In genomic region chr6:33204165-33204414, GRCh38 we compare ENCODE assay signal across 9 cellular contexts. TPM values are rescaled to one million over a fixed set of nuclear protein-coding genes. Genes with fewer than 3 reads are reported as not detected.
DNase-seq lines count a peak whose midpoint lies in the region; ATAC-seq and TF ChIP-seq lines count a peak whose summit lies in the region.
"Had no signal": no experiment of that assay in that cellular context is flagged by ENCODE, and none has a peak within 500 bp of the region (broad histone marks: within the 10 kb centered on the region; RNA-seq: fewer than 3 reads in every experiment).

No MANE protein-coding gene starts in this region.

- intact Hi-C loops in Calu3 (cut with micrococcal nuclease; ENCODE audit: unreplicated experiment) (no loop called here), lower leg skin (cut with DNase I; ENCODE audit: low total_unique reads) (no loop called here)

- no peak overlapping the region for H3K9ac ChIP-seq in endodermal cell (ENCODE audit: extremely low read depth, low read length, poor library complexity, severe bottlenecking)
- H3K9ac ChIP-seq in parathyroid adenoma: no peak overlapping the region

- TF ChIP-seq POLR2A in Peyer's patch (IDR thresholded peaks at IDR 0.05): no peak
- TF ChIP-seq POLR2A in lower leg skin (IDR thresholded peaks at IDR 0.05): no peak

- ATAC-seq in GM18868 (IDR thresholded peaks at IDR 0.05; ENCODE audit: unreplicated experiment): no peak

- H3K27me3 ChIP-seq in Peyer's patch (no peaks in the 10 kb centered on the region), endodermal cell (ENCODE audit: control insufficient read depth, insufficient read depth, low read length, poor library complexity, severe bottlenecking) (no peaks in the 10 kb centered on the region), parathyroid adenoma (ENCODE audit: control insufficient read depth, insufficient read depth, low read length) (no peaks in the 10 kb centered on the region)

- H3K36me3 ChIP-seq in Peyer's patch (peaks cover 0 to 19% (median 0%) of the 10 kb centered on the region in 3 donors), endodermal cell (ENCODE audit: control insufficient read depth, insufficient read depth, low read length) (peaks cover 23% of the 10 kb centered on the region), parathyroid adenoma (ENCODE audit: control insufficient read depth, insufficient read depth, low read length) (no peaks in the 10 kb centered on the region)

- H3K27ac Mint-ChIP-seq in Calu3 (ENCODE audit: unreplicated experiment) (peak overlapping the region; percentile 48), endodermal cell (peak overlapping the region; percentile 37)

- BruUV-seq in Calu3 (replicated peaks; lab: Mats Ljungman, UMichigan): no TSS peak

- H3K4me3 ChIP-seq in Peyer's patch: peak overlapping the region in 3 of 4 donors; percentile 74 to 84 (median 84)
- H3K4me3 ChIP-seq in endodermal cell (ENCODE audit: low read length): no peak overlapping the region
- peak overlapping the region; percentile 95 for H3K4me3 ChIP-seq in parathyroid adenoma (ENCODE audit: low read depth, low read length)
- no peak overlapping the region for H3K4me3 ChIP-seq in lower leg skin (ENCODE audit: low read depth, poor library complexity, severe bottlenecking)

- H3K4me2 ChIP-seq in parathyroid adenoma (ENCODE audit: low read length): peak overlapping the region; percentile 97

- peaks cover 92% of the 10 kb centered on the region for H3K36me3 Mint-ChIP-seq in Calu3 (ENCODE audit: insufficient read depth, unreplicated experiment)
- H3K36me3 Mint-ChIP-seq in endodermal cell (ENCODE audit: low read depth): peaks cover 24% of the 10 kb centered on the region

- H3K27ac ChIP-seq in Peyer's patch (peak overlapping the region; percentile 72 to 84 (median 77)), endodermal cell (ENCODE audit: low read depth, low read length) (peak overlapping the region; percentile 44), parathyroid adenoma (peak overlapping the region; percentile 95)

- H3K4me1 ChIP-seq in Peyer's patch (peaks cover 0 to 52% (median 27%) of the 10 kb centered on the region in 4 donors), endodermal cell (ENCODE audit: control insufficient read depth, insufficient read depth, low read length) (peaks cover 10% of the 10 kb centered on the region), parathyroid adenoma (peaks cover 27% of the 10 kb centered on the region)

- CTCF ChIA-PET in Calu3 (lab: Charles Lee): interaction anchor here (0.6 to 1.5 kb wide), 3 partner anchors 170 to 251 kb away, joined by 3 read pairs; partner anchors contain the start of gene HLA-DMA

- peaks cover 36% of the 10 kb centered on the region for H3K79me2 ChIP-seq in parathyroid adenoma

- H3K9me3 ChIP-seq in Peyer's patch (no peaks in the 10 kb centered on the region), endodermal cell (ENCODE audit: control insufficient read depth, low read length) (no peaks in the 10 kb centered on the region), parathyroid adenoma (ENCODE audit: control insufficient read depth, low read length) (no peaks in the 10 kb centered on the region)

- H3K9me3 Mint-ChIP-seq in Calu3 (ENCODE audit: low read depth, unreplicated experiment) (no peaks in the 10 kb centered on the region), endodermal cell (no peaks in the 10 kb centered on the region)

- peak overlapping the region; percentile 97 for H3K4me3 Mint-ChIP-seq in Calu3 (ENCODE audit: low read depth, unreplicated experiment)
- H3K4me3 Mint-ChIP-seq in endodermal cell: peak overlapping the region; percentile 96

- H3K27me3 Mint-ChIP-seq in Calu3 (ENCODE audit: unreplicated experiment) (no peaks in the 10 kb centered on the region), endodermal cell (ENCODE audit: insufficient read depth) (peaks cover 23% of the 10 kb centered on the region)

- peak overlapping the region; percentile 94 for H2AFZ ChIP-seq in parathyroid adenoma

- DNase-seq in Calu3 (no peak), Peyer's patch (no peak), endodermal cell (peak; percentile 50), NCI-H2107 treated with DMSO at 0.1 percent for 48 hours (lab: John Stamatoyannopoulos, UW; ENCODE audit: unreplicated experiment) (no peak), lower leg skin (ENCODE audit: low spot score in 2 of 2) (no peak), NCI-H1436 (lab: John Stamatoyannopoulos, UW) (no peak)
- DNase-seq: NCI-H1417 treated with DMSO at 0.1 percent for 48 hours had no signal

- 0 to 8% methylated on average over 2 to 4 of the region's 4 CpGs for WGBS in endodermal cell (ENCODE audit: insufficient coverage in 1 of 2, insufficient read length in 1 of 2), 2 experiments
- WGBS in lower leg skin, 2 donors: 4 to 8% methylated on average over 4 of the region's 4 CpGs

- H3K4me1 Mint-ChIP-seq in Calu3 (ENCODE audit: low read depth, unreplicated experiment) (peaks cover 59% of the 10 kb centered on the region), endodermal cell (peaks cover 32% of the 10 kb centered on the region)

- TF ChIP-seq CTCF in Calu3 (IDR thresholded peaks at IDR 0.05; ENCODE audit: unreplicated experiment) (no peak), Peyer's patch (IDR thresholded peaks at IDR 0.05) (no peak), endodermal cell (conservative IDR thresholded peaks at IDR 0.05) (no peak), parathyroid adenoma (IDR thresholded peaks at IDR 0.05) (no peak), lower leg skin (IDR thresholded peaks at IDR 0.05) (no peak)

RNA-seq across cellular contexts. Expression of gene HSD17B8, which starts 0.4 kb away (rescaled TPM):
- 40.4 and 41.7 TPM in 2 replicates for total RNA-seq in Calu3 (2022)
- 10 to 100 TPM; 26.4 to 58.0 (median 44.0) TPM for total RNA-seq in Peyer's patch
- total RNA-seq in endodermal cell: 1 to 10 TPM; 5.7 to 6.8 TPM
- polyA plus RNA-seq in endodermal cell (2013, experiment 1 of 2): 13.2 TPM
- 12.2 TPM for polyA plus RNA-seq in endodermal cell (2013, experiment 2 of 2)
- total RNA-seq in lower leg skin: 10 to 100 TPM; 39.3 to 49.5 (median 41.8) TPM

RNA-seq across cellular contexts. Expression of gene SLC39A7, which starts 3.4 kb away (rescaled TPM):
- total RNA-seq in Calu3 (2022): 188 and 201 TPM in 2 replicates
- total RNA-seq in Peyer's patch: 10 to 100 TPM; 33.8 to 99.0 (median 55.0) TPM
- total RNA-seq in endodermal cell: 100 to 1,000 TPM; 123 to 163 TPM
- polyA plus RNA-seq in endodermal cell (2013, experiment 1 of 2): 107 TPM
- 105 TPM for polyA plus RNA-seq in endodermal cell (2013, experiment 2 of 2)
- total RNA-seq in lower leg skin: 10 to 100 TPM; 35.4 to 52.7 (median 39.1) TPM

RNA-seq across cellular contexts. Expression of gene RXRB, which starts 3.6 kb away (rescaled TPM):
- total RNA-seq in Calu3 (2022) (78.2 and 78.3 TPM in 2 replicates), Peyer's patch (10 to 100 TPM; 23.1 to 56.7 (median 36.6) TPM), endodermal cell (10 to 100 TPM; 24.8 to 27.2 TPM), lower leg skin (10 to 100 TPM; 17.8 to 27.3 (median 24.9) TPM)
- 46.3 TPM for polyA plus RNA-seq in endodermal cell (2013, experiment 1 of 2)
- polyA plus RNA-seq in endodermal cell (2013, experiment 2 of 2): 38.0 TPM

RNA-seq across cellular contexts. Expression of gene RING1, which starts 4.2 kb away (rescaled TPM):
- total RNA-seq in Calu3 (2022): 53.9 and 58.9 TPM in 2 replicates
- total RNA-seq in Peyer's patch: 10 to 100 TPM; 18.2 to 38.0 (median 20.7) TPM
- 10 to 100 TPM; 31.0 to 31.8 TPM for total RNA-seq in endodermal cell
- polyA plus RNA-seq in endodermal cell (2013, experiment 1 of 2): 65.4 TPM
- polyA plus RNA-seq in endodermal cell (2013, experiment 2 of 2): 55.9 TPM
- total RNA-seq in lower leg skin: 10 to 100 TPM; 10.0 to 22.1 (median 13.7) TPM

RNA-seq across cellular contexts. Expression of gene COL11A2, which starts 11.8 kb away (rescaled TPM):
- 1.8 TPM in 2 replicates for total RNA-seq in Calu3 (2022)
- total RNA-seq in Peyer's patch: 1 to 10 TPM in 1 of 4 donors, under 1 TPM in 2, not detected in 1; 0.18 to 2.5 (median 0.54) TPM
- total RNA-seq in endodermal cell: 1 to 10 TPM; 1.3 to 2.8 TPM
- polyA plus RNA-seq in endodermal cell (2013, experiment 1 of 2): 17.6 TPM
- 13.1 TPM for polyA plus RNA-seq in endodermal cell (2013, experiment 2 of 2)
- under 1 TPM; 0.16 to 0.30 (median 0.28) TPM for total RNA-seq in lower leg skin

Comparison
In these comparisons a context has a peak if more than half of its experiments do, and no peak if none do; other contexts are left out.
1. H3K27ac ChIP-seq: peak in every context shown above with its lines; median percentile 95 in parathyroid adenoma; 77 in Peyer's patch; 44 in endodermal cell.
2. H3K4me3 ChIP-seq: peak in Peyer's patch (3 of 4) and parathyroid adenoma (single experiment); none in endodermal cell (single experiment) and lower leg skin (single experiment).